Comparison of ENCODE assay signal across 7 cellular contexts in the genomic region with DNA sequence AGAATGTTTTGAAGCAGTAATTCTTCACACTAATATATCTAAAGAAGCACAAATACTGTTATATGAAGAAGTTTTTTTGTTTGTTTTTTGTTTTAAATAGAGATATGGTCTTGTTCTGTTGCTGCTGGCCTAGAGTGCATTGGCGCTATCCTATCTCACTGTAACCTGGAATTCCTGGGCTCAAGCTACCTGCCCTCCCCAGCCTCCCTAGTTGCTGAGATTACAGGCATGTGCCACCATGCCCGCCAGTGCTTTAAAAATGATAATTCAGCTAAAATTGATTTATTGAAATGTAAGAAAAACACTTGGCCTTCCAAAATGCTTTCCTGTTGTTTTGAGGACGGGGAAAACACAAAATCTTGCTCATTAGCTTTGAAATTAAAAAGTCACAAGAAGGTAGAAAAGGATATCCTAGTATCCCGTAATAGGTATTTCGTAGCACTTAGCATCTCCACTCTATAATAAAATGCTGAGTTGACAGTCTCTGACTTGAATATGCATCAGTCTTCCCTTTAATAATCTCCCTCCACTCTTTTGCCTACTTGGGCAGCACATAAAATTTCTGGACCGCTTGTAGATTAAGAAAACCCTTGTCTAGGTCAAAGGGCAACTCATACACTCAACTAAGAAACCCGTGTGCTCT. TPM values are rescaled to one million over a fixed set of nuclear protein-coding genes. Genes with fewer than 3 reads are reported as not detected.
A peak's percentile ranks its signal among the peaks of the same experiment; 100 is the strongest.
DNase-seq lines count a peak whose midpoint lies in the region; ATAC-seq and TF ChIP-seq lines count a peak whose summit lies in the region.

No MANE protein-coding gene starts in this region.

- H3K4me1 ChIP-seq in HEK293 (ENCODE audit: control insufficient read depth, insufficient read depth, low read length) (peaks cover 21% of the 10 kb centered on the region), hepatocyte (ENCODE audit: insufficient read depth) (peaks cover 23% of the 10 kb centered on the region)

- POLR2A ChIA-PET in HEK293 (lab: Yijun Ruan, JAX), result interaction anchor here (1.3 to 2.3 kb wide), 2 partner anchors 97 kb away, joined by 3 to 16 read pairs; a partner anchor contains a TSS
- POLR2A ChIA-PET in activated CD4-positive, alpha-beta memory T cell treated with anti-CD3 and anti-CD28 coated beads for 36 hours (lab: Charles Lee), result interaction anchor here (1.4 to 1.6 kb wide), 3 partner anchors 10 to 306 kb away, joined by 3 to 5 read pairs (median 4); a partner anchor contains a TSS

- H3K36me3 Mint-ChIP-seq in activated CD4-positive, alpha-beta memory T cell treated with anti-CD3 and anti-CD28 coated beads for 36 hours, result peaks cover 13% of the 10 kb centered on the region
- no peaks in the 10 kb centered on the region for H3K36me3 Mint-ChIP-seq in stimulated activated memory B cell treated with anti-CD40 and anti-IgM and Interleukin-4, amounts not matched to agents 10 μg/mL and 1 μg/mL and 100 μg/mL, for 72 hours

- no peak overlapping the region for H2AFZ ChIP-seq in hepatocyte

- WGBS in hepatocyte (ENCODE audit: low lambda C conversion rate, missing lambda C conversion rate), result 65% methylated on average over 7 of the region's 7 CpGs

- TF ChIP-seq CTCF in HEK293 (tag by site-specific recombination; IDR thresholded peaks at IDR 0.05), result no peak
- TF ChIP-seq CTCF in hepatocyte (IDR thresholded peaks at IDR 0.05; ENCODE audit: poor library complexity), result no peak

- H3K4me1 Mint-ChIP-seq in activated CD4-positive, alpha-beta memory T cell treated with anti-CD3 and anti-CD28 coated beads for 36 hours (ENCODE audit: low read depth), result peaks cover 47% of the 10 kb centered on the region
- peaks cover 37% of the 10 kb centered on the region for H3K4me1 Mint-ChIP-seq in stimulated activated memory B cell treated with anti-CD40 and anti-IgM and Interleukin-4, amounts not matched to agents 10 μg/mL and 1 μg/mL and 100 μg/mL, for 72 hours

- H3K27me3 Mint-ChIP-seq in activated CD4-positive, alpha-beta memory T cell treated with anti-CD3 and anti-CD28 coated beads for 36 hours, result no peaks in the 10 kb centered on the region
- no peaks in the 10 kb centered on the region for H3K27me3 Mint-ChIP-seq in stimulated activated memory B cell treated with anti-CD40 and anti-IgM and Interleukin-4, amounts not matched to agents 10 μg/mL and 1 μg/mL and 100 μg/mL, for 72 hours

- H3K27ac ChIP-seq in HEK293 (ENCODE audit: extremely low read depth, low read depth, low read length) (peak overlapping the region; percentile 92; the same call in 1 of the 2 replicates), hepatocyte (peak overlapping the region; percentile 92)

- no peaks in the 10 kb centered on the region for H3K9me2 ChIP-seq in hepatocyte (replicated peaks; ENCODE audit: insufficient read depth)

- H3K36me3 ChIP-seq in HEK293 (ENCODE audit: control insufficient read depth in 2 of 2, insufficient read depth in 1 of 2, low read length in 2 of 2), result peaks cover 0 to 11% of the 10 kb centered on the region in 2 experiments; a peak in 1 of 3 replicates
- H3K36me3 ChIP-seq in hepatocyte (replicated peaks; ENCODE audit: insufficient read depth, low read depth), result no peaks in the 10 kb centered on the region

- no peak for DNase-seq in activated CD4-positive, alpha-beta memory T cell treated with anti-CD3 and anti-CD28 coated beads for 36 hours
- no peak for DNase-seq in hepatocyte (ENCODE audit: low spot score)
- no peak for DNase-seq in COLO668 (lab: John Stamatoyannopoulos, UW; ENCODE audit: unreplicated experiment)
- no peak for DNase-seq in putamen (ENCODE audit: low spot score)

- peaks cover 54% of the 10 kb centered on the region for H3K79me2 ChIP-seq in hepatocyte

- H3K4me3 Mint-ChIP-seq in activated CD4-positive, alpha-beta memory T cell treated with anti-CD3 and anti-CD28 coated beads for 36 hours, result peak overlapping the region; percentile 82
- peak overlapping the region; percentile 87 for H3K4me3 Mint-ChIP-seq in stimulated activated memory B cell treated with anti-CD40 and anti-IgM and Interleukin-4, amounts not matched to agents 10 μg/mL and 1 μg/mL and 100 μg/mL, for 72 hours

- ATAC-seq in stimulated activated memory B cell treated with anti-CD40 and anti-IgM and Interleukin-4, amounts not matched to agents 10 μg/mL and 1 μg/mL and 100 μg/mL, for 72 hours, result no peak
- ATAC-seq in HG03139 (IDR thresholded peaks at IDR 0.05; ENCODE audit: unreplicated experiment), result no peak

- H3K27ac Mint-ChIP-seq in activated CD4-positive, alpha-beta memory T cell treated with anti-CD3 and anti-CD28 coated beads for 36 hours, result peak overlapping the region; percentile 92
- H3K27ac Mint-ChIP-seq in stimulated activated memory B cell treated with anti-CD40 and anti-IgM and Interleukin-4, amounts not matched to agents 10 μg/mL and 1 μg/mL and 100 μg/mL, for 72 hours, result peak overlapping the region; percentile 99

- intact Hi-C loops in activated CD4-positive, alpha-beta memory T cell treated with anti-CD3 and anti-CD28 coated beads for 36 hours (cut with micrococcal nuclease), result loop anchor here (2.0 to 5.0 kb wide), 7 partner anchors 183 to 1955 kb away; a partner anchor contains a TSS

- peak overlapping the region; percentile 83 for H3K4me2 ChIP-seq in hepatocyte

- no peaks in the 10 kb centered on the region for H4K20me1 ChIP-seq in hepatocyte (ENCODE audit: insufficient read depth, poor library complexity, severe bottlenecking)

- H3K4me3 ChIP-seq in HEK293 (ENCODE audit: low read depth, low read length) (peak overlapping the region; percentile 91), hepatocyte (peak overlapping the region; percentile 67)

- H3K9me3 Mint-ChIP-seq in activated CD4-positive, alpha-beta memory T cell treated with anti-CD3 and anti-CD28 coated beads for 36 hours, result no peaks in the 10 kb centered on the region
- H3K9me3 Mint-ChIP-seq in stimulated activated memory B cell treated with anti-CD40 and anti-IgM and Interleukin-4, amounts not matched to agents 10 μg/mL and 1 μg/mL and 100 μg/mL, for 72 hours, result no peaks in the 10 kb centered on the region

- no peaks in the 10 kb centered on the region for H3K9me3 ChIP-seq in HEK293 (ENCODE audit: control insufficient read depth, insufficient read depth, low read depth, low read length)
- H3K9me3 ChIP-seq in hepatocyte (ENCODE audit: low read depth), result no peaks in the 10 kb centered on the region

- no peaks in the 10 kb centered on the region for H3K27me3 ChIP-seq in hepatocyte

- CTCF ChIA-PET in HEK293 (lab: Yijun Ruan, JAX), result interaction anchor here (0.6 to 1.3 kb wide), 4 partner anchors 8 to 1315 kb away, joined by 3 to 4 read pairs (median 4); no protein-coding TSS in a partner anchor
- CTCF ChIA-PET in activated CD4-positive, alpha-beta memory T cell treated with anti-CD3 and anti-CD28 coated beads for 36 hours (lab: Charles Lee), result interaction anchor here (0.6 to 2.1 kb wide), 2 partner anchors 16 to 26 kb away, joined by 3 to 6 read pairs; no protein-coding TSS in a partner anchor

TF ChIP-seq in HEK293, 187 proteins besides CTCF, POLR2A, EP300 and RAD21:
- TF ChIP-seq RBAK (tag by site-specific recombination; IDR thresholded peaks at IDR 0.05) (no peak), ZBTB17 (tag by site-specific recombination; IDR thresholded peaks at IDR 0.05) (0 out of 2 replicates have a peak, but pooled peaks have one; percentile 17), ZNF335 (tag by site-specific recombination; conservative IDR thresholded peaks at IDR 0.05) (peak; percentile 35), GLIS1 (tag by site-specific recombination; IDR thresholded peaks at IDR 0.05) (no peak), ZNF114 (tag by site-specific recombination; IDR thresholded peaks at IDR 0.05) (no peak), ZNF391 (tag by site-specific recombination; IDR thresholded peaks at IDR 0.05; ENCODE audit: borderline replicate concordance, low read depth) (no peak), ZFHX2 (tag by site-specific recombination; conservative IDR thresholded peaks at IDR 0.05) (no peak), ZBTB20 (tag by site-specific recombination; IDR thresholded peaks at IDR 0.05) (peak; percentile 10; the same call in 1 of the 2 replicates)

RNA-seq across cellular contexts. Expression of a gene that starts 1.4 kb away (rescaled TPM):
- total RNA-seq in activated CD4-positive, alpha-beta memory T cell treated with anti-CD3 and anti-CD28 coated beads for 36 hours, result 10 to 100 TPM; 11.1 to 12.4 TPM
- total RNA-seq in hepatocyte, result 6.6 and 7.7 TPM in 2 replicates
- polyA plus RNA-seq in hepatocyte, result 4.4 and 4.9 TPM in 2 replicates
